In the genomic region with DNA sequence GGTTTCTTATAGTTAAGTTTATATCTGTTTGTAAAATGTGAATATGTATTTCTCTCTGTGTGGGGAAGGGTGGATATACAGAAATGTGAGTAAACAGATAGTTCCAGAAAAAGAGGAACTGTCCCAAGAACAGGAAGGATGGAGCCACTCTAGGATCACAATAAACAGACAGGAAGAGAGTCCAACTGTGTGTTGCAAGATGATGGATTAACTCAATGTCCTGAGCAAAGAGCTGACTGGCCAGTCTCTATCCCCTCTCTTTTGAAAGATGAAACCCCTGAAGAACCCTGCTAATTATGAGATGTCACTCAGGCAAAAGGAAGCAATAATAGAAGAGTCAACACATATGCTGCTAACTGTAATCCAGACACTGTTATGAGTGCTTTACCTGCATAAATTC, we compare ENCODE assay signal across 17 cellular contexts.
DNase-seq lines count a peak whose midpoint lies in the region; ATAC-seq and TF ChIP-seq lines count a peak whose summit lies in the region.
"Had no signal": no experiment of that assay in that cellular context is flagged by ENCODE, and none has a peak within 500 bp of the region (broad histone marks: within the 10 kb centered on the region; RNA-seq: fewer than 3 reads in every experiment).

No MANE protein-coding gene starts in this region.

- peak overlapping the region; percentile 7 for H3K27ac Mint-ChIP-seq in glutamatergic neuron (ENCODE audit: unreplicated experiment)
- H3K27ac Mint-ChIP-seq in activated naive CD8-positive, alpha-beta T cell treated with anti-CD3 and anti-CD28 coated beads, Interleukin-2, amount 50 U/mL, for 24 hours = no peak overlapping the region
- H3K27ac Mint-ChIP-seq: activated T-helper 17 cell treated with anti-CD3 and anti-CD28 coated beads, Interleukin-2, amount 50 U/mL, for 72 hours had no signal

- H3K27ac ChIP-seq in subcutaneous abdominal adipose tissue (ENCODE audit: low read depth, low read length) = peak overlapping the region; percentile 64
- H3K27ac ChIP-seq: epithelial cell of prostate had no signal

- DNase-seq in NOMO-1 (lab: John Stamatoyannopoulos, UW; ENCODE audit: unreplicated experiment in 2 of 2) (peak; percentile 17 to 41), NOMO-1 treated with dmso at 0.1 percent for 144 hours (lab: John Stamatoyannopoulos, UW; ENCODE audit: unreplicated experiment) (no peak), NCI-H748 treated with DMSO at 0.1 percent for 48 hours (lab: John Stamatoyannopoulos, UW) (peak; percentile 47), glutamatergic neuron (no peak)
- no peak for DNase-seq in activated naive CD8-positive, alpha-beta T cell treated with anti-CD3 and anti-CD28 coated beads, Interleukin-2, amount 50 U/mL, for 24 hours
- no peak for DNase-seq in activated CD8-positive, alpha-beta memory T cell treated with anti-CD3 and anti-CD28 coated beads, Interleukin-2, amount 50 U/mL, for 48 hours
- DNase-seq: ACHN; activated CD4-positive, alpha-beta T cell treated with anti-CD3 and anti-CD28 coated beads, Interleukin-2, amount 50 U/mL, for 48 hours; Calu3; mammary epithelial cell; NCI-H1105; stimulated activated naive CD4-positive, alpha-beta T cell had no signal

- peaks cover 8% of the 10 kb centered on the region for H3K36me3 Mint-ChIP-seq in glutamatergic neuron (ENCODE audit: unreplicated experiment)
- H3K36me3 Mint-ChIP-seq in activated naive CD8-positive, alpha-beta T cell treated with anti-CD3 and anti-CD28 coated beads, Interleukin-2, amount 50 U/mL, for 24 hours (ENCODE audit: low read depth) = peaks cover 2% of the 10 kb centered on the region

- TF ChIP-seq CTCF in glutamatergic neuron (IDR thresholded peaks at IDR 0.05; ENCODE audit: partially characterized antibody, unreplicated experiment) = no peak

- H3K4me1 Mint-ChIP-seq in glutamatergic neuron (ENCODE audit: low read depth, unreplicated experiment) = peaks cover 35% of the 10 kb centered on the region
- H3K4me1 Mint-ChIP-seq in activated naive CD8-positive, alpha-beta T cell treated with anti-CD3 and anti-CD28 coated beads, Interleukin-2, amount 50 U/mL, for 24 hours = peaks cover 17% of the 10 kb centered on the region
- H3K4me1 Mint-ChIP-seq: activated T-helper 17 cell treated with anti-CD3 and anti-CD28 coated beads, Interleukin-2, amount 50 U/mL, for 72 hours had no signal

- H3K4me3 Mint-ChIP-seq in glutamatergic neuron (ENCODE audit: unreplicated experiment) = no peak overlapping the region
- no peak overlapping the region for H3K4me3 Mint-ChIP-seq in activated naive CD8-positive, alpha-beta T cell treated with anti-CD3 and anti-CD28 coated beads, Interleukin-2, amount 50 U/mL, for 24 hours
- H3K4me3 Mint-ChIP-seq: activated T-helper 17 cell treated with anti-CD3 and anti-CD28 coated beads, Interleukin-2, amount 50 U/mL, for 72 hours; neural crest cell had no signal

- no peaks in the 10 kb centered on the region for H3K9me3 Mint-ChIP-seq in glutamatergic neuron (ENCODE audit: unreplicated experiment)
- H3K9me3 Mint-ChIP-seq in activated naive CD8-positive, alpha-beta T cell treated with anti-CD3 and anti-CD28 coated beads, Interleukin-2, amount 50 U/mL, for 24 hours = no peaks in the 10 kb centered on the region
- H3K9me3 Mint-ChIP-seq: activated T-helper 17 cell treated with anti-CD3 and anti-CD28 coated beads, Interleukin-2, amount 50 U/mL, for 72 hours had no signal

- peaks cover 6% of the 10 kb centered on the region for H3K27me3 Mint-ChIP-seq in glutamatergic neuron (ENCODE audit: unreplicated experiment)
- no peaks in the 10 kb centered on the region for H3K27me3 Mint-ChIP-seq in activated naive CD8-positive, alpha-beta T cell treated with anti-CD3 and anti-CD28 coated beads, Interleukin-2, amount 50 U/mL, for 24 hours
- H3K27me3 Mint-ChIP-seq: activated T-helper 17 cell treated with anti-CD3 and anti-CD28 coated beads, Interleukin-2, amount 50 U/mL, for 72 hours had no signal

- H3K36me3 ChIP-seq in subcutaneous abdominal adipose tissue (ENCODE audit: control insufficient read depth in 5 of 5, insufficient read depth in 5 of 5, low read length in 5 of 5) = no peaks in the 10 kb centered on the region

- no peak overlapping the region for H3K9ac ChIP-seq in subcutaneous abdominal adipose tissue (ENCODE audit: low read length in 5 of 5)

- no peak for ATAC-seq in activated naive CD8-positive, alpha-beta T cell treated with anti-CD3 and anti-CD28 coated beads, Interleukin-2, amount 50 U/mL, for 24 hours
- ATAC-seq in GM21526 (IDR thresholded peaks at IDR 0.05; ENCODE audit: low FRiP score, unreplicated experiment) = no peak
- ATAC-seq: activated T-helper 17 cell treated with anti-CD3 and anti-CD28 coated beads, Interleukin-2, amount 50 U/mL, for 72 hours had no signal

- H3K4me3 ChIP-seq in subcutaneous abdominal adipose tissue (ENCODE audit: low read depth in 1 of 5, low read length in 5 of 5) = no peak overlapping the region

- peaks cover 0 to 55% (median 0%) of the 10 kb centered on the region in 5 donors for H3K4me1 ChIP-seq in subcutaneous abdominal adipose tissue (ENCODE audit: control insufficient read depth in 5 of 5, insufficient read depth in 5 of 5, low read length in 5 of 5)

- no peaks in the 10 kb centered on the region for H3K27me3 ChIP-seq in subcutaneous abdominal adipose tissue (ENCODE audit: control insufficient read depth in 5 of 5, insufficient read depth in 4 of 5, low read length in 5 of 5)

- no peaks in the 10 kb centered on the region for H3K9me3 ChIP-seq in subcutaneous abdominal adipose tissue (ENCODE audit: control insufficient read depth in 5 of 5, low read length in 5 of 5)

Comparison
In these comparisons a context has a peak if more than half of its experiments do, and no peak if none do; other contexts are left out.
1. DNase-seq: peak in NOMO-1 (2 of 2) and NCI-H748 treated with DMSO at 0.1 percent for 48 hours (single experiment); none in NOMO-1 treated with dmso at 0.1 percent for 144 hours (single experiment), glutamatergic neuron (single experiment), activated naive CD8-positive, alpha-beta T cell treated with anti-CD3 and anti-CD28 coated beads, Interleukin-2, amount 50 U/mL, for 24 hours (single experiment) and activated CD8-positive, alpha-beta memory T cell treated with anti-CD3 and anti-CD28 coated beads, Interleukin-2, amount 50 U/mL, for 48 hours (single experiment).